In the genomic region with DNA sequence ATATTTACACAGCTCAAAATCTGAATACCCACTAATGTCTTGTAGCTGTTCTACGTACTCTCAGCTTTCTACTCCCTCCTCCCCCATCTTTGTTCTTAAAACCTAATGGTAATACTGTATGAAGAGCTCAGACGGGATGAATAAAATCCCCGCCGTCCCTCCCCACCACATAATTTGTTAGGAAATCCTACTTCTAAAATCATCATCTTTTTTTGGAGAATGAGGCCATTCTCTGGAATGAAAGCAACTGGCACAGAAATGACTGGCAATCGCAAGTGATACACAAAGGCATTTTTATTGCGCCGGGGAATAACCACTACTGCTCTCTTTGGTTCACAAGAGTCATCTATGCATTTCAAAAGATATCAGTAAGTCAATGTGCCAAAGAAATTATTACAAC, we compare ENCODE assay signal across 1 cellular context.
TF ChIP-seq lines count a peak whose summit lies in the region.

No MANE protein-coding gene starts in this region.

TF ChIP-seq in WTC11, 78 proteins besides CTCF, POLR2A, EP300 and RAD21 (continued from another document):
- TF ChIP-seq, protein P1, sequence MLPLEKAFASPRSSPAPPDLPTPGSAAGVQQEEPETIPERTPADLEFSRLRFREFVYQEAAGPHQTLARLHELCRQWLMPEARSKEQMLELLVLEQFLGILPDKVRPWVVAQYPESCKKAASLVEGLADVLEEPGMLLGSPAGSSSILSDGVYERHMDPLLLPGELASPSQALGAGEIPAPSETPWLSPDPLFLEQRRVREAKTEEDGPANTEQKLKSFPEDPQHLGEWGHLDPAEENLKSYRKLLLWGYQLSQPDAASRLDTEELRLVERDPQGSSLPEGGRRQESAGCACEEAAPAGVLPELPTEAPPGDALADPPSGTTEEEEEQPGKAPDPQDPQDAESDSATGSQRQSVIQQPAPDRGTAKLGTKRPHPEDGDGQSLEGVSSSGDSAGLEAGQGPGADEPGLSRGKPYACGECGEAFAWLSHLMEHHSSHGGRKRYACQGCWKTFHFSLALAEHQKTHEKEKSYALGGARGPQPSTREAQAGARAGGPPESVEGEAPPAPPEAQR (CRISPR knock-in tag; IDR thresholded peaks at IDR 0.05): no peak
- TF ChIP-seq MXD4 (CRISPR knock-in tag; IDR thresholded peaks at IDR 0.05; ENCODE audit: borderline replicate concordance): no peak
- TF ChIP-seq, protein P2, sequence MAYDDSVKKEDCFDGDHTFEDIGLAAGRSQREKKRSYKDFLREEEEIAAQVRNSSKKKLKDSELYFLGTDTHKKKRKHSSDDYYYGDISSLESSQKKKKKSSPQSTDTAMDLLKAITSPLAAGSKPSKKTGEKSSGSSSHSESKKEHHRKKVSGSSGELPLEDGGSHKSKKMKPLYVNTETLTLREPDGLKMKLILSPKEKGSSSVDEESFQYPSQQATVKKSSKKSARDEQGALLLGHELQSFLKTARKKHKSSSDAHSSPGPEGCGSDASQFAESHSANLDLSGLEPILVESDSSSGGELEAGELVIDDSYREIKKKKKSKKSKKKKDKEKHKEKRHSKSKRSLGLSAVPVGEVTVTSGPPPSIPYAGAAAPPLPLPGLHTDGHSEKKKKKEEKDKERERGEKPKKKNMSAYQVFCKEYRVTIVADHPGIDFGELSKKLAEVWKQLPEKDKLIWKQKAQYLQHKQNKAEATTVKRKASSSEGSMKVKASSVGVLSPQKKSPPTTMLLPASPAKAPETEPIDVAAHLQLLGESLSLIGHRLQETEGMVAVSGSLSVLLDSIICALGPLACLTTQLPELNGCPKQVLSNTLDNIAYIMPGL (CRISPR knock-in tag; IDR thresholded peaks at IDR 0.05): no peak
- TF ChIP-seq ZNF416 (CRISPR knock-in tag; IDR thresholded peaks at IDR 0.05): no peak
- TF ChIP-seq, protein P3, sequence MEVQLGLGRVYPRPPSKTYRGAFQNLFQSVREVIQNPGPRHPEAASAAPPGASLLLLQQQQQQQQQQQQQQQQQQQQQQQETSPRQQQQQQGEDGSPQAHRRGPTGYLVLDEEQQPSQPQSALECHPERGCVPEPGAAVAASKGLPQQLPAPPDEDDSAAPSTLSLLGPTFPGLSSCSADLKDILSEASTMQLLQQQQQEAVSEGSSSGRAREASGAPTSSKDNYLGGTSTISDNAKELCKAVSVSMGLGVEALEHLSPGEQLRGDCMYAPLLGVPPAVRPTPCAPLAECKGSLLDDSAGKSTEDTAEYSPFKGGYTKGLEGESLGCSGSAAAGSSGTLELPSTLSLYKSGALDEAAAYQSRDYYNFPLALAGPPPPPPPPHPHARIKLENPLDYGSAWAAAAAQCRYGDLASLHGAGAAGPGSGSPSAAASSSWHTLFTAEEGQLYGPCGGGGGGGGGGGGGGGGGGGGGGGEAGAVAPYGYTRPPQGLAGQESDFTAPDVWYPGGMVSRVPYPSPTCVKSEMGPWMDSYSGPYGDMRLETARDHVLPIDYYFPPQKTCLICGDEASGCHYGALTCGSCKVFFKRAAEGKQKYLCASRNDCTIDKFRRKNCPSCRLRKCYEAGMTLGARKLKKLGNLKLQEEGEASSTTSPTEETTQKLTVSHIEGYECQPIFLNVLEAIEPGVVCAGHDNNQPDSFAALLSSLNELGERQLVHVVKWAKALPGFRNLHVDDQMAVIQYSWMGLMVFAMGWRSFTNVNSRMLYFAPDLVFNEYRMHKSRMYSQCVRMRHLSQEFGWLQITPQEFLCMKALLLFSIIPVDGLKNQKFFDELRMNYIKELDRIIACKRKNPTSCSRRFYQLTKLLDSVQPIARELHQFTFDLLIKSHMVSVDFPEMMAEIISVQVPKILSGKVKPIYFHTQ (CRISPR knock-in tag; IDR thresholded peaks at IDR 0.05): no peak
- TF ChIP-seq ESRRA (CRISPR knock-in tag; IDR thresholded peaks at IDR 0.05; ENCODE audit: borderline replicate concordance): no peak
- TF ChIP-seq, protein P4, sequence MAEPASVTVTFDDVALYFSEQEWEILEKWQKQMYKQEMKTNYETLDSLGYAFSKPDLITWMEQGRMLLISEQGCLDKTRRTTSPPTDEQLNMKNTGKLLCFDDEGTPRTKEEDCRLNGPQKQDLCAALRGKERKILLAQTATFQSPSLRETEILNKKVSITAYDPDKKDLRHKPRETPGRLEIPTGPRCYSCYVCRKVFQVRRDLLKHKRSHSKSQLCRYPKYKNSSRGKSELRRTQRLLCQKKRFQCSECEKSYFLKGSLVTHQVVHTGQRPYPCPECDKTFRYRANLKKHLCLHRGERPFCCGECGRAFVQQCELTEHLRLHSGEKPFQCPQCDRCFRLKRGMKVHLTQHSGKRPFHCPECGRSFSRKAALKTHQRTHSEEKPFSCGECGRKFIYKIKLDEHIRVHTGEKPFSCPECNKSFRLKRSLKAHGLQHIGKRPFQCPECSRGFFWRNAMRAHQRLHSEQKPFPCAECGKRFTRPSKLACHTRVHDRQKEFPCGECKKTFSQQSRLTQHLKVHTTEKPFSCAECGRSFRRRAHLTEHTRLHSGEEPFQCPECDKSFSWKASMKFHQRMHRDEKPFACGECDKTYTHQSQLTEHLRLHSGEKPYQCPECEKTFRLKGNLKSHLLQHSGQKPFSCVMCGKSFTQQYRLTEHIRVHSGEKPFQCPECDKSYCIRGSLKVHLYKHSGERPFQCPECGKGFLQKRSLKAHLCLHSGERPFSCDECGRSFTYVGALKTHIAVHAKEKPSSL (CRISPR knock-in tag; conservative IDR thresholded peaks at IDR 0.05): no peak
- TF ChIP-seq, protein P5, sequence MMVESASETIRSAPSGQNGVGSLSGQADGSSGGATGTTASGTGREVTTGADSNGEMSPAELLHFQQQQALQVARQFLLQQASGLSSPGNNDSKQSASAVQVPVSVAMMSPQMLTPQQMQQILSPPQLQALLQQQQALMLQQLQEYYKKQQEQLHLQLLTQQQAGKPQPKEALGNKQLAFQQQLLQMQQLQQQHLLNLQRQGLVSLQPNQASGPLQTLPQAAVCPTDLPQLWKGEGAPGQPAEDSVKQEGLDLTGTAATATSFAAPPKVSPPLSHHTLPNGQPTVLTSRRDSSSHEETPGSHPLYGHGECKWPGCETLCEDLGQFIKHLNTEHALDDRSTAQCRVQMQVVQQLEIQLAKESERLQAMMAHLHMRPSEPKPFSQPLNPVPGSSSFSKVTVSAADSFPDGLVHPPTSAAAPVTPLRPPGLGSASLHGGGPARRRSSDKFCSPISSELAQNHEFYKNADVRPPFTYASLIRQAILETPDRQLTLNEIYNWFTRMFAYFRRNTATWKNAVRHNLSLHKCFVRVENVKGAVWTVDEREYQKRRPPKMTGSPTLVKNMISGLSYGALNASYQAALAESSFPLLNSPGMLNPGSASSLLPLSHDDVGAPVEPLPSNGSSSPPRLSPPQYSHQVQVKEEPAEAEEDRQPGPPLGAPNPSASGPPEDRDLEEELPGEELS (CRISPR knock-in tag; IDR thresholded peaks at IDR 0.05): no peak
- no peak for TF ChIP-seq ZNF219 (CRISPR knock-in tag; IDR thresholded peaks at IDR 0.05; ENCODE audit: borderline replicate concordance)
